21 cellular contexts compared by ENCODE assay signal in genomic region chr3:187274977-187275338, GRCh38. TPM values are rescaled to one million over a fixed set of nuclear protein-coding genes. Genes with fewer than 3 reads are reported as not detected.
DNase-seq lines count a peak whose midpoint lies in the region; ATAC-seq, FAIRE-seq and TF ChIP-seq lines count a peak whose summit lies in the region.
"Had no signal": no experiment of that assay in that cellular context is flagged by ENCODE, and none has a peak within 500 bp of the region (broad histone marks: within the 10 kb centered on the region; RNA-seq: fewer than 3 reads in every experiment).

No MANE protein-coding gene starts in this region.

- ATAC-seq in HepG2 (no peak), GM18858 (IDR thresholded peaks at IDR 0.05; ENCODE audit: unreplicated experiment) (no peak), GM19324 (IDR thresholded peaks at IDR 0.05; ENCODE audit: low FRiP score, unreplicated experiment) (no peak)
- ATAC-seq: A549; activated T-helper 17 cell treated with anti-CD3 and anti-CD28 coated beads, Interleukin-2, amount 50 U/mL, for 72 hours; lower lobe of right lung had no signal

- no peaks in the 10 kb centered on the region for H3K36me3 ChIP-seq in endodermal cell (ENCODE audit: control insufficient read depth, insufficient read depth, low read length)
- no peaks in the 10 kb centered on the region for H3K36me3 ChIP-seq in HepG2 (replicated peaks in 1 of 2; ENCODE audit: control insufficient read depth in 1 of 2, insufficient read depth in 2 of 2, low read length in 2 of 2)
- no peaks in the 10 kb centered on the region for H3K36me3 ChIP-seq in MM.1S (replicated peaks; ENCODE audit: insufficient read depth, low read length)
- H3K36me3 ChIP-seq in transverse colon, result no peaks in the 10 kb centered on the region
- H3K36me3 ChIP-seq: esophagus squamous epithelium, lower lobe of right lung, thyroid gland had no signal

- no peak for TF ChIP-seq RAD21 in HepG2 (CRISPR knock-in tag; IDR thresholded peaks at IDR 0.05)

- CTCF ChIA-PET in HepG2 (lab: Yijun Ruan, JAX; ENCODE audit: low intra/inter-chr PET ratio, low total read pairs), result no interaction called here

- 5 to 7% methylated on average over 4 to 5 of the region's 5 CpGs for WGBS in endodermal cell (ENCODE audit: insufficient coverage in 1 of 2, insufficient read length in 1 of 2), 2 experiments
- 75% methylated on average over 5 of the region's 5 CpGs for WGBS in HepG2 (ENCODE audit: low lambda C conversion rate)
- 64% methylated on average over 5 of the region's 5 CpGs; no CpG with 5 or more reads in 1 of the 2 donors for whole genome bisulfite sequencing in transverse colon (ENCODE audit: low coverage in 1 of 2), 2 donors

- H4K20me1 ChIP-seq in HepG2 (ENCODE audit: insufficient read depth, low read length) (no peaks in the 10 kb centered on the region), MM.1S (ENCODE audit: insufficient read depth, low read length) (no peaks in the 10 kb centered on the region)

- no peak overlapping the region for H2AFZ ChIP-seq in HepG2 (ENCODE audit: low read length)
- H2AFZ ChIP-seq in MM.1S (ENCODE audit: low read length), result no peak overlapping the region

- no peaks in the 10 kb centered on the region for H3K9me2 ChIP-seq in MM.1S (replicated peaks; ENCODE audit: insufficient read depth, low read length)

- H3F3A ChIP-seq in MM.1S (ENCODE audit: insufficient read depth, low read length), result no peaks in the 10 kb centered on the region

- intact Hi-C loops in HepG2 (cut with micrococcal nuclease; ENCODE audit: unreplicated experiment) (no loop called here), transverse colon (cut with DNase I; ENCODE audit: low total_unique reads) (no loop called here)

- in situ Hi-C loops in HepG2 (cut with HindIII; ENCODE audit: extremely low pct_ligation_motif_present, low pct_unique_long_range_greater_than_20kb) (no loop called here), transverse colon (cut with MboI; ENCODE audit: low pct_ligation_motif_present in 1 of 4, low pct_unique_long_range_greater_than_20kb in 1 of 4, low sequenced_read_pairs in 3 of 4) (no loop called here)

- TF ChIP-seq EP300 in HepG2 (IDR thresholded peaks at IDR 0.05; ENCODE audit: low read depth in 2 of 2, low read length in 2 of 2), result no peak
- no peak for TF ChIP-seq EP300 in HepG2 (CRISPR knock-in tag; IDR thresholded peaks at IDR 0.05; ENCODE audit: borderline replicate concordance)
- TF ChIP-seq EP300 in transverse colon (IDR thresholded peaks at IDR 0.05; ENCODE audit: low read depth), result no peak

- H3K4me1 Mint-ChIP-seq in endodermal cell, result peaks cover 25% of the 10 kb centered on the region
- H3K4me1 Mint-ChIP-seq: activated CD4-positive, alpha-beta memory T cell treated with anti-CD3 and anti-CD28 coated beads, Interleukin-2, amount 10 ng/mL, durations not matched to agents 7 days and 5 days; activated T-helper 17 cell treated with anti-CD3 and anti-CD28 coated beads, Interleukin-2, amount 50 U/mL, for 72 hours; CD4-positive, alpha-beta memory T cell had no signal

- H3K4me2 ChIP-seq in HepG2 (ENCODE audit: low read depth, low read length) (0 out of 2 replicates have a peak overlapping the region, but pooled peaks have one; percentile 15), MM.1S (ENCODE audit: low read depth, low read length) (no peak overlapping the region)
- H3K4me2 ChIP-seq: A549 had no signal

- H3K4me3 Mint-ChIP-seq in endodermal cell, result no peak overlapping the region
- H3K4me3 Mint-ChIP-seq: activated CD4-positive, alpha-beta memory T cell treated with anti-CD3 and anti-CD28 coated beads, Interleukin-2, amount 10 ng/mL, durations not matched to agents 7 days and 5 days; activated T-helper 17 cell treated with anti-CD3 and anti-CD28 coated beads, Interleukin-2, amount 50 U/mL, for 72 hours; CD4-positive, alpha-beta memory T cell; nephron had no signal

- H3K9ac ChIP-seq in endodermal cell (ENCODE audit: extremely low read depth, low read length, poor library complexity, severe bottlenecking) (no peak overlapping the region), HepG2 (ENCODE audit: insufficient read depth, low read depth, low read length) (no peak overlapping the region), MM.1S (ENCODE audit: low read length) (no peak overlapping the region)

- peaks cover 2% of the 10 kb centered on the region for H3K36me3 Mint-ChIP-seq in endodermal cell (ENCODE audit: low read depth)

- H3K79me2 ChIP-seq in HepG2 (ENCODE audit: insufficient read depth, low read length) (no peaks in the 10 kb centered on the region), MM.1S (ENCODE audit: low read length) (no peaks in the 10 kb centered on the region)

- H3K27ac Mint-ChIP-seq in endodermal cell, result no peak overlapping the region
- H3K27ac Mint-ChIP-seq: activated CD4-positive, alpha-beta memory T cell treated with anti-CD3 and anti-CD28 coated beads, Interleukin-2, amount 10 ng/mL, durations not matched to agents 7 days and 5 days; activated T-helper 17 cell treated with anti-CD3 and anti-CD28 coated beads, Interleukin-2, amount 50 U/mL, for 72 hours; CD4-positive, alpha-beta memory T cell; nephron had no signal

- H3K27me3 ChIP-seq in endodermal cell (ENCODE audit: control insufficient read depth, insufficient read depth, low read length, poor library complexity, severe bottlenecking), result no peaks in the 10 kb centered on the region
- H3K27me3 ChIP-seq in HepG2 (ENCODE audit: control insufficient read depth in 1 of 2, insufficient read depth in 2 of 2, low read length in 2 of 2), result no peaks in the 10 kb centered on the region
- H3K27me3 ChIP-seq in MM.1S (replicated peaks; ENCODE audit: insufficient read depth, low read length), result no peaks in the 10 kb centered on the region
- H3K27me3 ChIP-seq in transverse colon, result no peaks in the 10 kb centered on the region
- H3K27me3 ChIP-seq: sigmoid colon, thyroid gland had no signal

- H3K4me3 ChIP-seq in endodermal cell (ENCODE audit: low read length) (no peak overlapping the region), HepG2 (replicated peaks in 1 of 3; ENCODE audit: insufficient read depth in 1 of 3, low read depth in 2 of 3, low read length in 3 of 3) (no peak overlapping the region), MM.1S (ENCODE audit: low read length) (no peak overlapping the region), transverse colon (no peak overlapping the region)
- H3K4me3 ChIP-seq: A549, esophagus squamous epithelium, lower lobe of right lung, sigmoid colon, thyroid gland had no signal

- H3K9me3 Mint-ChIP-seq in endodermal cell, result peaks cover 6% of the 10 kb centered on the region
- H3K9me3 Mint-ChIP-seq: activated CD4-positive, alpha-beta memory T cell treated with anti-CD3 and anti-CD28 coated beads, Interleukin-2, amount 10 ng/mL, durations not matched to agents 7 days and 5 days had no signal

- TF ChIP-seq POLR2A in HepG2 (IDR thresholded peaks at IDR 0.05; ENCODE audit: insufficient read depth in 1 of 2, low read depth in 2 of 2, low read length in 2 of 2) (no peak), transverse colon (IDR thresholded peaks at IDR 0.05) (no peak)

- H3K9me3 ChIP-seq in endodermal cell (ENCODE audit: control insufficient read depth, low read length), result peaks cover 6% of the 10 kb centered on the region
- peaks cover 4% of the 10 kb centered on the region; the same call in 1 of the 2 replicates for H3K9me3 ChIP-seq in HepG2 (ENCODE audit: low read length)
- no peaks in the 10 kb centered on the region for H3K9me3 ChIP-seq in MM.1S (replicated peaks; ENCODE audit: insufficient read depth, low read length)
- no peaks in the 10 kb centered on the region for H3K9me3 ChIP-seq in transverse colon
- H3K9me3 ChIP-seq: A549, lower lobe of right lung, thyroid gland had no signal

- peak; percentile 59 for DNase-seq in COLO829 (ENCODE audit: low spot score)
- peak; percentile 57 for DNase-seq in NCI-H524 treated with DMSO at 0.1 percent for 48 hours (lab: John Stamatoyannopoulos, UW)
- DNase-seq in endodermal cell, result peak; percentile 91
- no peak for DNase-seq in HepG2 (ENCODE audit: low spot score)
- DNase-seq in MM.1S, result no peak
- DNase-seq in transverse colon, result no peak
- DNase-seq: activated CD4-positive, alpha-beta memory T cell treated with anti-CD3 and anti-CD28 coated beads, Interleukin-2, amount 10 ng/mL, durations not matched to agents 7 days and 5 days; amniotic stem cell; CD4-positive, alpha-beta memory T cell; esophagus squamous epithelium; GDM1; lower lobe of right lung; sigmoid colon; stimulated activated CD4-positive, alpha-beta T cell treated with anti-CD3 and anti-CD28 coated beads, Interleukin-4, amount 100 ng/mL, for 1 hour; thyroid gland had no signal

- H3K27ac ChIP-seq in endodermal cell (ENCODE audit: low read depth, low read length) (peak overlapping the region; percentile 87), HepG2 (ENCODE audit: extremely low read length, insufficient read depth, low read length) (no peak overlapping the region), MM.1S (ENCODE audit: low read length) (no peak overlapping the region), transverse colon (no peak overlapping the region)
- H3K27ac ChIP-seq: A549, esophagus squamous epithelium, lower lobe of right lung, sigmoid colon, thyroid gland had no signal

- H3K4me1 ChIP-seq in endodermal cell (ENCODE audit: control insufficient read depth, insufficient read depth, low read length) (peaks cover 9% of the 10 kb centered on the region), HepG2 (ENCODE audit: insufficient read depth, low read length) (peaks cover 65% of the 10 kb centered on the region), MM.1S (ENCODE audit: low read length) (no peaks in the 10 kb centered on the region), transverse colon (no peaks in the 10 kb centered on the region)
- H3K4me1 ChIP-seq: A549, esophagus squamous epithelium, lower lobe of right lung, thyroid gland had no signal

- no peak for TF ChIP-seq CTCF in endodermal cell (conservative IDR thresholded peaks at IDR 0.05)
- TF ChIP-seq CTCF in HepG2 (CRISPR knock-in tag; IDR thresholded peaks at IDR 0.05), result no peak
- TF ChIP-seq CTCF in MM.1S (IDR thresholded peaks at IDR 0.05; ENCODE audit: low read length), result no peak
- no peak for TF ChIP-seq CTCF in transverse colon (IDR thresholded peaks at IDR 0.05)

- BruUV-seq in HepG2 (replicated peaks; lab: Mats Ljungman, UMichigan), result no TSS peak

- FAIRE-seq in HepG2 (lab: Jason Lieb, UNC), result no peak
- FAIRE-seq: A549, colon had no signal

- POLR2A ChIA-PET in HepG2 (lab: Yijun Ruan, JAX), result no interaction called here

- H3K27me3 Mint-ChIP-seq in endodermal cell (ENCODE audit: insufficient read depth), result no peaks in the 10 kb centered on the region

RNA-seq across cellular contexts. Expression of gene MASP1, which starts 16.6 kb away (rescaled TPM):
- total RNA-seq in endodermal cell, result under 1 TPM; 0.09 to 0.57 TPM
- polyA plus RNA-seq in endodermal cell (2013, experiment 1 of 2), result 13.5 TPM
- polyA plus RNA-seq in endodermal cell (2013, experiment 2 of 2), result 8.5 TPM
- total RNA-seq in HepG2 (2016; rRNA removed; fragmentation: Illumina TruSeq; extraction: Trizol), result 9.3 and 10.8 TPM in 2 replicates
- 1.7 and 3.3 TPM in 2 replicates for total RNA-seq in HepG2 (2016; cell fraction: cytosol; rRNA removed; fragmentation: Illumina TruSeq; extraction: Trizol; ENCODE audit: low read depth)
- 9.1 and 10.4 TPM in 2 replicates for total RNA-seq in HepG2 (2016; cell fraction: insoluble cytoplasmic fraction; rRNA removed; fragmentation: Illumina TruSeq; extraction: Trizol)
- total RNA-seq in HepG2 (2016; cell fraction: membrane; rRNA removed; fragmentation: Illumina TruSeq; extraction: Trizol), result 6.3 and 6.5 TPM in 2 replicates
- total RNA-seq in HepG2 (2016; cell fraction: nucleus; rRNA removed; fragmentation: Illumina TruSeq; extraction: Trizol), result 12.0 and 12.7 TPM in 2 replicates
- 56.0 and 101 TPM in 2 replicates for polyA plus RNA-seq in HepG2 (2011; rRNA removed)
- polyA plus RNA-seq in HepG2 (2011; cell fraction: cytosol; rRNA removed), result 57.2 and 89.8 TPM in 2 replicates
- 40.9 and 70.4 TPM in 2 replicates for polyA plus RNA-seq in HepG2 (2011; cell fraction: nucleus; rRNA removed)
- polyA plus RNA-seq in HepG2 (2012), result 68.4 and 103 TPM in 2 replicates
- polyA plus RNA-seq in HepG2 (2016; cell fraction: cytosol; fragmentation: Illumina TruSeq; extraction: Trizol; ENCODE audit: low read depth), result 2.1 and 3.3 TPM in 2 replicates
- 6.9 and 8.4 TPM in 2 replicates for polyA plus RNA-seq in HepG2 (2016; cell fraction: insoluble cytoplasmic fraction; fragmentation: Illumina TruSeq; extraction: Trizol; ENCODE audit: low read depth)
- 3.7 and 3.9 TPM in 2 replicates for polyA plus RNA-seq in HepG2 (2016; cell fraction: membrane; fragmentation: Illumina TruSeq; extraction: Trizol; ENCODE audit: low read depth)
- 8.7 and 10.5 TPM in 2 replicates for polyA plus RNA-seq in HepG2 (2016; cell fraction: nucleus; fragmentation: Illumina TruSeq; extraction: Trizol; ENCODE audit: insufficient read depth, low read depth)
- 15.9 and 150 TPM in 2 replicates for polyA minus RNA-seq in HepG2 (2011; rRNA and poly(A)+ RNA removed; ENCODE audit: low replicate concordance)
- 35.9 and 59.8 TPM in 2 replicates for polyA minus RNA-seq in HepG2 (2011; cell fraction: cytosol; rRNA and poly(A)+ RNA removed)
- polyA minus RNA-seq in HepG2 (2011; cell fraction: nucleus; rRNA and poly(A)+ RNA removed), result 42.6 and 75.7 TPM in 2 replicates
- total RNA-seq in transverse colon, result 10 to 100 TPM in 2 of 4 donors, 1 to 10 TPM in 2; 4.5 to 45.2 (median 13.9) TPM
- total RNA-seq: activated CD4-positive, alpha-beta memory T cell treated with anti-CD3 and anti-CD28 coated beads, Interleukin-2, amount 10 ng/mL, durations not matched to agents 7 days and 5 days; activated T-helper 17 cell treated with anti-CD3 and anti-CD28 coated beads, Interleukin-2, amount 50 U/mL, for 72 hours; CD4-positive, alpha-beta memory T cell had no signal
- polyA plus RNA-seq: CD4-positive, alpha-beta memory T cell had no signal

Comparison
In these comparisons a context has a peak if more than half of its experiments do, and no peak if none do; other contexts are left out.
1. DNase-seq: peak in COLO829 (single experiment), NCI-H524 treated with DMSO at 0.1 percent for 48 hours (single experiment) and endodermal cell (single experiment); none in HepG2 (single experiment), MM.1S (single experiment) and transverse colon (single experiment).